In the genomic region with DNA sequence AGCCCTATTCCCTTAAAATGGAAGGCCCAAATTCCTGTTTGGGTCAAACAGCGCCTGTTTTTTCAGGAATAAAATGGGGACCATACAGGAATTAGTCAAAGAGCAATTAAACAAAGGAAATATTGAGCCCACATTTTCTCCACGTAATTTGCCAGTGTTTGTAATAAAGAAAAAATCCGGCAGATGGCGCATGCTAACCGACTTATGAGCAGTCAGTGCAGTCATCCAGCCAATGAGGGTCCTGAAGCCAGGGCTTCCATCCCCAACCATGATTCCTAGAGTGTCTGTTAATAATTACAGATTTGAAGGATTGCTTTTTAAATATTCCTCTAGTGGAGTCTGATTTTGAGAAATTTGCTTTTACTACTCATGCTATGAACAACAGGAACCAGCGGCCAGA, we compare ENCODE assay signal across 12 cellular contexts.
A peak's percentile ranks its signal among the peaks of the same experiment; 100 is the strongest.
DNase-seq lines count a peak whose midpoint lies in the region; ATAC-seq and TF ChIP-seq lines count a peak whose summit lies in the region.
"Had no signal": no experiment of that assay in that cellular context is flagged by ENCODE, and none has a peak within 500 bp of the region (broad histone marks: within the 10 kb centered on the region; RNA-seq: fewer than 3 reads in every experiment).

No MANE protein-coding gene starts in this region.

- CTCF ChIA-PET in activated CD4-positive, alpha-beta T cell treated with anti-CD3 and anti-CD28 coated beads, Interleukin-2, amount 10 ng/mL, durations not matched to agents 7 days and 5 days (lab: Charles Lee): no interaction called here
- CTCF ChIA-PET in HCT116 (lab: Charles Lee): no interaction called here

- H3K79me2 ChIP-seq in HCT116 (ENCODE audit: insufficient read depth, low read length): no peaks in the 10 kb centered on the region

- no peaks in the 10 kb centered on the region for H3K9me2 ChIP-seq in HCT116 (ENCODE audit: insufficient read depth)

- ATAC-seq in HCT116: 0 out of 2 replicates have a peak, but pooled peaks have one; percentile 50
- ATAC-seq in GM21390 (IDR thresholded peaks at IDR 0.05; ENCODE audit: unreplicated experiment): no peak

- H3K9me3 Mint-ChIP-seq in activated CD4-positive, alpha-beta T cell treated with anti-CD3 and anti-CD28 coated beads, Interleukin-2, amount 10 ng/mL, durations not matched to agents 7 days and 5 days: no peaks in the 10 kb centered on the region
- H3K9me3 Mint-ChIP-seq: memory B cell had no signal

- H3K4me1 Mint-ChIP-seq in activated CD4-positive, alpha-beta T cell treated with anti-CD3 and anti-CD28 coated beads, Interleukin-2, amount 10 ng/mL, durations not matched to agents 7 days and 5 days: no peaks in the 10 kb centered on the region
- H3K4me1 Mint-ChIP-seq: memory B cell had no signal

- H3K27ac ChIP-seq in HCT116 (ENCODE audit: low read depth, low read length): no peak overlapping the region
- H3K27ac ChIP-seq: BLaER1 treated with 17β-estradiol and CSF1 and Interleukin-3, amounts not matched to agents 10 nM and 100 nM had no signal

- H3K9ac ChIP-seq in HCT116 (ENCODE audit: low read length): no peak overlapping the region
- H3K9ac ChIP-seq: BLaER1 treated with 17β-estradiol and CSF1 and Interleukin-3, amounts not matched to agents 10 nM and 100 nM had no signal

- no TSS peak for BruUV-seq in HCT116 (replicated peaks; lab: Mats Ljungman, UMichigan)

- H3K27me3 ChIP-seq in HCT116 (ENCODE audit: insufficient read depth, low read length): no peaks in the 10 kb centered on the region
- H3K27me3 ChIP-seq in H7 (ENCODE audit: control insufficient read depth, insufficient read depth, low read length): no peaks in the 10 kb centered on the region
- H3K27me3 ChIP-seq: BLaER1 treated with 17β-estradiol and CSF1 and Interleukin-3, amounts not matched to agents 10 nM and 100 nM had no signal

- H2AFZ ChIP-seq in HCT116 (ENCODE audit: low read depth, low read length, poor library complexity, severe bottlenecking): no peak overlapping the region

- intact Hi-C loops in HCT116 (cut with micrococcal nuclease): no loop called here

- no peak overlapping the region for H3K4me2 ChIP-seq in HCT116 (ENCODE audit: low read length)
- H3K4me2 ChIP-seq: BLaER1 treated with 17β-estradiol and CSF1 and Interleukin-3, amounts not matched to agents 10 nM and 100 nM had no signal

- H3K36me3 ChIP-seq in HCT116 (ENCODE audit: control insufficient read depth in 1 of 2, insufficient read depth in 2 of 2, low read length in 2 of 2): no peaks in the 10 kb centered on the region
- no peaks in the 10 kb centered on the region for H3K36me3 ChIP-seq in H7 (replicated peaks; ENCODE audit: control insufficient read depth, insufficient read depth, low read length)
- H3K36me3 ChIP-seq: BLaER1 treated with 17β-estradiol and CSF1 and Interleukin-3, amounts not matched to agents 10 nM and 100 nM had no signal

- RAD21 ChIA-PET in HCT116 (lab: Charles Lee; ENCODE audit: low non-redundant PET in 1 of 2, low total read pairs in 2 of 2, uncharacterized antibody in 2 of 2, unreplicated experiment in 2 of 2): no interaction called here

- H3K36me3 Mint-ChIP-seq in activated CD4-positive, alpha-beta T cell treated with anti-CD3 and anti-CD28 coated beads, Interleukin-2, amount 10 ng/mL, durations not matched to agents 7 days and 5 days (ENCODE audit: low read depth): no peaks in the 10 kb centered on the region
- H3K36me3 Mint-ChIP-seq: memory B cell had no signal

- TF ChIP-seq CTCF in HCT116 (IDR thresholded peaks at IDR 0.05 in 2 of 3, conservative IDR thresholded peaks at IDR 0.05 in 1 of 3; ENCODE audit: borderline replicate concordance in 1 of 3, insufficient read depth in 1 of 3, low read depth in 2 of 3, low read length in 2 of 3): 0 out of 6 replicates have a peak, but pooled peaks of 1 of the 3 experiments have one; percentile 25
- TF ChIP-seq CTCF in cardiac fibroblast (IDR thresholded peaks at IDR 0.05; ENCODE audit: low read depth, low read length): peak; percentile 22

- TF ChIP-seq POLR2A in HCT116 (IDR thresholded peaks at IDR 0.05; ENCODE audit: borderline replicate concordance, extremely low read depth, insufficient read depth, insufficient read length): no peak

- no peak overlapping the region for H3K27ac Mint-ChIP-seq in activated CD4-positive, alpha-beta T cell treated with anti-CD3 and anti-CD28 coated beads, Interleukin-2, amount 10 ng/mL, durations not matched to agents 7 days and 5 days
- H3K27ac Mint-ChIP-seq: memory B cell had no signal

- no peaks in the 10 kb centered on the region for H4K20me1 ChIP-seq in HCT116 (ENCODE audit: insufficient read depth)
- H4K20me1 ChIP-seq: BLaER1 treated with 17β-estradiol and CSF1 and Interleukin-3, amounts not matched to agents 10 nM and 100 nM had no signal

- H3K4me1 ChIP-seq in HCT116 (ENCODE audit: control insufficient read depth in 1 of 2, insufficient read depth in 2 of 2, low read length in 2 of 2): no peaks in the 10 kb centered on the region
- H3K4me1 ChIP-seq: BLaER1 treated with 17β-estradiol and CSF1 and Interleukin-3, amounts not matched to agents 10 nM and 100 nM had no signal

- H3K27me3 Mint-ChIP-seq in activated CD4-positive, alpha-beta T cell treated with anti-CD3 and anti-CD28 coated beads, Interleukin-2, amount 10 ng/mL, durations not matched to agents 7 days and 5 days: no peaks in the 10 kb centered on the region
- H3K27me3 Mint-ChIP-seq: memory B cell had no signal

- peak; percentile 15; the same call in 1 of the 2 replicates for TF ChIP-seq RAD21 in HCT116 (IDR thresholded peaks at IDR 0.05; ENCODE audit: low read depth)

- H3K9me3 ChIP-seq in HCT116 (ENCODE audit: control insufficient read depth in 1 of 2, insufficient read depth in 1 of 2, low read depth in 1 of 2, low read length in 2 of 2): no peaks in the 10 kb centered on the region
- H3K9me3 ChIP-seq: BLaER1 treated with 17β-estradiol and CSF1 and Interleukin-3, amounts not matched to agents 10 nM and 100 nM had no signal

- H3K4me3 ChIP-seq in HCT116 (replicated peaks in 1 of 2; ENCODE audit: low read depth in 1 of 2, low read length in 2 of 2) (no peak overlapping the region), cardiac fibroblast (replicated peaks in 1 of 2; ENCODE audit: low read depth in 2 of 2, low read length in 2 of 2) (no peak overlapping the region), H7 (ENCODE audit: insufficient read depth, low read depth, low read length) (no peak overlapping the region)
- H3K4me3 ChIP-seq: BLaER1 treated with 17β-estradiol and CSF1 and Interleukin-3, amounts not matched to agents 10 nM and 100 nM had no signal

- POLR2A ChIA-PET in activated CD4-positive, alpha-beta T cell treated with anti-CD3 and anti-CD28 coated beads, Interleukin-2, amount 10 ng/mL, durations not matched to agents 7 days and 5 days (lab: Charles Lee): no interaction called here
- POLR2A ChIA-PET in HCT116 (lab: Charles Lee): no interaction called here

- no peak overlapping the region for H3K4me3 Mint-ChIP-seq in activated CD4-positive, alpha-beta T cell treated with anti-CD3 and anti-CD28 coated beads, Interleukin-2, amount 10 ng/mL, durations not matched to agents 7 days and 5 days
- H3K4me3 Mint-ChIP-seq: memory B cell had no signal

- DNase-seq in activated CD4-positive, alpha-beta T cell treated with anti-CD3 and anti-CD28 coated beads, Interleukin-2, amount 10 ng/mL, durations not matched to agents 7 days and 5 days: peak; percentile 6
- no peak for DNase-seq in activated CD4-positive, alpha-beta T cell treated with anti-CD3 and anti-CD28 coated beads, Interleukin-2, amount 50 U/mL, for 4 hours
- DNase-seq in HCT116 (ENCODE audit: low read depth, low spot score) (no peak), cardiac fibroblast (ENCODE audit: low read depth in 2 of 2) (peak; percentile 24 to 36), pons (ENCODE audit: low spot score) (peak; percentile 6), H7 (no peak)
- DNase-seq in NK-92 treated with Interleukin-12 subunit alpha and Interleukin-12 subunit beta, amount 100 ng/mL, for 24 hours (lab: John Stamatoyannopoulos, UW): no peak
- DNase-seq: GOT3, NCI-H2081 had no signal

TF ChIP-seq in HCT116, 20 proteins besides CTCF, POLR2A, EP300 and RAD21:
- no peak for TF ChIP-seq SP1 (IDR thresholded peaks at IDR 0.05; ENCODE audit: low read depth)
TF ChIP-seq in HCT116: peak in this region for 0.

Comparison
In these comparisons a context has a peak if more than half of its experiments do, and no peak if none do; other contexts are left out.
1. DNase-seq: peak in activated CD4-positive, alpha-beta T cell treated with anti-CD3 and anti-CD28 coated beads, Interleukin-2, amount 10 ng/mL, durations not matched to agents 7 days and 5 days (single experiment), cardiac fibroblast (2 of 2) and pons (single experiment); none in activated CD4-positive, alpha-beta T cell treated with anti-CD3 and anti-CD28 coated beads, Interleukin-2, amount 50 U/mL, for 4 hours (0 of 2), HCT116 (single experiment), H7 (single experiment) and NK-92 treated with Interleukin-12 subunit alpha and Interleukin-12 subunit beta, amount 100 ng/mL, for 24 hours (single experiment).